ENCODE assay signal across 8 cellular contexts in the genomic region with DNA sequence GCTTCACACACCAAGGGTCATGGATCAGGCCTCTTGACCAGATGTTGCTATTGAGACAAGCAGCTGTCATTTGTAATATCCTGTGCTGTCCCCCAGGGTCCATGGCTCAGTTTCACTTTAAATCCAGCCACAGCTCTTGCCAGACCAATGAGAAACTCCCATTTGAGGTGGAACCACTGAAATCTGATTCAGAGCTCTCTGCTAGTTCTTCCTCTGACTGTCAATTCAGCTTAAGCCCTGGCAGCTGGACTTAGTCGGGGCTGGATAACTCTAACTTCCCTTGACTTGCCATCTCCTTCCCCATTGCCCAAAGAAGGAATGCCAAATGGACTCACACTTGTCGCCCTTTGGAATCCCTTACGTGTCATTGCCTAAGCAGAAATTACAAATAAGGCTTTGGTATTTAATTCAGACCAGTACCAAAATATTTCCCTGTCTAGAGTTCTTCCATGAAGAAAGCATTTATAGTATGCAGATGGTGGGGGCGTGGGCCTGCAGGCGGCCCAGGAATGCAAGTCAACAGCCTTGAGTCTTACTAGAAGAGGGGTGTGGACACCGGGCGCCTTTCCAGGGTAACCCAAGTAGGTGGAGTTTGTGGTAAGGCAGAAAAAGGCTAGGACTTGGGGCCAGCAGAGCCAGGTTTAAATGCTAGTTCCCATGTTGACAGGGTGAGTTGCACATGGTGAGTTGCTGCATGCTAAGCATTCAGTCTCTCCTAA.
DNase-seq lines count a peak whose midpoint lies in the region; ATAC-seq lines count a peak whose summit lies in the region.

No MANE protein-coding gene starts in this region.

- peaks cover 5% of the 10 kb centered on the region for H3K4me1 Mint-ChIP-seq in stimulated activated effector memory CD8-positive, alpha-beta T cell treated with anti-CD3 and anti-CD28 coated beads, Interleukin-12 subunit alpha, Interleukin-12 subunit beta, amount 100 ng/mL, for 72 hours
- H3K4me1 Mint-ChIP-seq in immature natural killer cell: no peaks in the 10 kb centered on the region

- intact Hi-C loops in Right ventricle myocardium superior (cut with DNase I): no loop called here

- ATAC-seq in GM19395 (IDR thresholded peaks at IDR 0.05; ENCODE audit: unreplicated experiment) (peak; percentile 82), HG03139 (IDR thresholded peaks at IDR 0.05; ENCODE audit: unreplicated experiment) (peak; percentile 88), Right ventricle myocardium superior (ENCODE audit: poor library complexity) (peak; percentile 78)
- peak; percentile 3 for ATAC-seq in stimulated activated effector memory CD8-positive, alpha-beta T cell treated with anti-CD3 and anti-CD28 coated beads, Interleukin-12 subunit alpha, Interleukin-12 subunit beta, amount 100 ng/mL, for 72 hours

- H3K36me3 Mint-ChIP-seq in stimulated activated effector memory CD8-positive, alpha-beta T cell treated with anti-CD3 and anti-CD28 coated beads, Interleukin-12 subunit alpha, Interleukin-12 subunit beta, amount 100 ng/mL, for 72 hours: no peaks in the 10 kb centered on the region
- no peaks in the 10 kb centered on the region for H3K36me3 Mint-ChIP-seq in immature natural killer cell

- no peak overlapping the region for H3K4me3 Mint-ChIP-seq in stimulated activated effector memory CD8-positive, alpha-beta T cell treated with anti-CD3 and anti-CD28 coated beads, Interleukin-12 subunit alpha, Interleukin-12 subunit beta, amount 100 ng/mL, for 72 hours
- no peak overlapping the region for H3K4me3 Mint-ChIP-seq in immature natural killer cell

- no peak overlapping the region for H3K27ac Mint-ChIP-seq in stimulated activated effector memory CD8-positive, alpha-beta T cell treated with anti-CD3 and anti-CD28 coated beads, Interleukin-12 subunit alpha, Interleukin-12 subunit beta, amount 100 ng/mL, for 72 hours
- H3K27ac Mint-ChIP-seq in immature natural killer cell: no peak overlapping the region

- DNase-seq in SW480 (ENCODE audit: low spot score) (peak; percentile 73), Right ventricle myocardium superior (peak; percentile 84), immature natural killer cell (no peak)
- no peak for DNase-seq in stimulated activated effector memory CD8-positive, alpha-beta T cell treated with anti-CD3 and anti-CD28 coated beads, Interleukin-12 subunit alpha, Interleukin-12 subunit beta, amount 100 ng/mL, for 72 hours (ENCODE audit: low spot score in 2 of 2)
- DNase-seq in NK-92 treated with Interleukin-12 subunit alpha and Interleukin-12 subunit beta, amount 100 ng/mL, for 24 hours (lab: John Stamatoyannopoulos, UW): no peak
- DNase-seq in effector CD8-positive, alpha-beta T cell (lab: John Stamatoyannopoulos, UW): no peak

- peaks cover 0 to 2% (median 2%) of the 10 kb centered on the region in 3 donors for H3K27me3 Mint-ChIP-seq in immature natural killer cell (ENCODE audit: low read depth in 3 of 3)

- H3K9me3 Mint-ChIP-seq in stimulated activated effector memory CD8-positive, alpha-beta T cell treated with anti-CD3 and anti-CD28 coated beads, Interleukin-12 subunit alpha, Interleukin-12 subunit beta, amount 100 ng/mL, for 72 hours: no peaks in the 10 kb centered on the region
- H3K9me3 Mint-ChIP-seq in immature natural killer cell: no peaks in the 10 kb centered on the region

Comparison
In these comparisons a context has a peak if more than half of its experiments do, and no peak if none do; other contexts are left out.
1. ATAC-seq: peak in every context shown above with its lines; median percentile 88 in HG03139; 82 in GM19395; 78 in Right ventricle myocardium superior; 3 in stimulated activated effector memory CD8-positive, alpha-beta T cell treated with anti-CD3 and anti-CD28 coated beads, Interleukin-12 subunit alpha, Interleukin-12 subunit beta, amount 100 ng/mL, for 72 hours.
2. DNase-seq: peak in SW480 (single experiment) and Right ventricle myocardium superior (single experiment); none in stimulated activated effector memory CD8-positive, alpha-beta T cell treated with anti-CD3 and anti-CD28 coated beads, Interleukin-12 subunit alpha, Interleukin-12 subunit beta, amount 100 ng/mL, for 72 hours (0 of 2), immature natural killer cell (0 of 3), NK-92 treated with Interleukin-12 subunit alpha and Interleukin-12 subunit beta, amount 100 ng/mL, for 24 hours (single experiment) and effector CD8-positive, alpha-beta T cell (single experiment).